14 cellular contexts compared by ENCODE assay signal in genomic region chr15:67746450-67746849, GRCh38.
DNase-seq lines count a peak whose midpoint lies in the region; ATAC-seq and FAIRE-seq lines count a peak whose summit lies in the region.
"Had no signal": no experiment of that assay in that cellular context is flagged by ENCODE, and none has a peak within 500 bp of the region (broad histone marks: within the 10 kb centered on the region; RNA-seq: fewer than 3 reads in every experiment).

No MANE protein-coding gene starts in this region.

- peak overlapping the region; percentile 36 for H3K9ac ChIP-seq in adipocyte (ENCODE audit: low read length)
- H3K9ac ChIP-seq in mucosa of stomach (ENCODE audit: low read length), result peak overlapping the region; percentile 23

- H3K4me1 ChIP-seq in adipocyte (ENCODE audit: control insufficient read depth, insufficient read depth, low read length) (peaks cover 28% of the 10 kb centered on the region), mucosa of stomach (ENCODE audit: control insufficient read depth, insufficient read depth, low read length) (peaks cover 4% of the 10 kb centered on the region)
- H3K4me1 ChIP-seq: tibial artery had no signal

- CTCF ChIA-PET in activated CD4-positive, alpha-beta T cell treated with anti-CD3 and anti-CD28 coated beads for 36 hours (lab: Charles Lee), result interaction anchor here (0.6 to 1.9 kb wide), 2 partner anchors 9 to 1168 kb away, joined by 5 to 6 read pairs; no protein-coding TSS in a partner anchor

- H3K27me3 ChIP-seq in adipocyte (replicated peaks; ENCODE audit: control insufficient read depth, insufficient read depth, low read length) (no peaks in the 10 kb centered on the region), mucosa of stomach (ENCODE audit: control insufficient read depth, insufficient read depth, low read length) (no peaks in the 10 kb centered on the region)
- H3K27me3 ChIP-seq: tibial artery had no signal

- H3K4me3 Mint-ChIP-seq in activated CD4-positive, alpha-beta T cell treated with anti-CD3 and anti-CD28 coated beads for 36 hours, result no peak overlapping the region
- H3K4me3 Mint-ChIP-seq: nephron progenitor cell had no signal

- FAIRE-seq in HTR-8/SVneo (lab: Jason Lieb, UNC), result peak; percentile 66
- FAIRE-seq: D721Med had no signal

- DNase-seq in activated CD4-positive, alpha-beta T cell treated with anti-CD3 and anti-CD28 coated beads for 36 hours, result peak; percentile 36
- no peak for DNase-seq in activated CD4-positive, alpha-beta T cell treated with anti-CD3 and anti-CD28 coated beads for 1 hour
- DNase-seq in HTR-8/SVneo (ENCODE audit: insufficient read length, low spot score) (no peak), adipocyte (ENCODE audit: low read depth) (no peak), GM19240 (ENCODE audit: insufficient read length, low spot score) (no peak)
- DNase-seq: 8988T, amygdala, kidney glomerular epithelial cell, nephron progenitor cell, tibial artery had no signal

- no peaks in the 10 kb centered on the region for H3K9me3 Mint-ChIP-seq in activated CD4-positive, alpha-beta T cell treated with anti-CD3 and anti-CD28 coated beads for 36 hours (ENCODE audit: low read depth)
- H3K9me3 Mint-ChIP-seq: nephron progenitor cell had no signal

- no peaks in the 10 kb centered on the region for H3K9me3 ChIP-seq in adipocyte (ENCODE audit: control insufficient read depth, low read length)
- no peaks in the 10 kb centered on the region for H3K9me3 ChIP-seq in mucosa of stomach (ENCODE audit: control insufficient read depth, low read length)
- H3K9me3 ChIP-seq: tibial artery had no signal

- POLR2A ChIA-PET in activated CD4-positive, alpha-beta T cell treated with anti-CD3 and anti-CD28 coated beads for 36 hours (lab: Charles Lee), result no interaction called here

- H3K36me3 Mint-ChIP-seq in activated CD4-positive, alpha-beta T cell treated with anti-CD3 and anti-CD28 coated beads for 36 hours (ENCODE audit: low read depth), result no peaks in the 10 kb centered on the region

- peak overlapping the region; percentile 78 for H3K27ac Mint-ChIP-seq in activated CD4-positive, alpha-beta T cell treated with anti-CD3 and anti-CD28 coated beads for 36 hours
- H3K27ac Mint-ChIP-seq: nephron progenitor cell had no signal

- H3K36me3 ChIP-seq in adipocyte (ENCODE audit: control insufficient read depth, insufficient read depth, low read length, severe bottlenecking) (no peaks in the 10 kb centered on the region), mucosa of stomach (ENCODE audit: control insufficient read depth, insufficient read depth, low read length) (no peaks in the 10 kb centered on the region)

- H3K4me3 ChIP-seq in adipocyte (ENCODE audit: low read length), result peak overlapping the region; percentile 53
- H3K4me3 ChIP-seq in mucosa of stomach (ENCODE audit: low read length), result no peak overlapping the region
- H3K4me3 ChIP-seq: tibial artery had no signal

- peak; percentile 66 for ATAC-seq in activated CD4-positive, alpha-beta T cell treated with anti-CD3 and anti-CD28 coated beads for 36 hours
- ATAC-seq in GM18858 (IDR thresholded peaks at IDR 0.05; ENCODE audit: unreplicated experiment) (no peak), HG03571 (IDR thresholded peaks at IDR 0.05; ENCODE audit: unreplicated experiment) (no peak)

- H3K27me3 Mint-ChIP-seq in activated CD4-positive, alpha-beta T cell treated with anti-CD3 and anti-CD28 coated beads for 36 hours, result no peaks in the 10 kb centered on the region

- H3K4me1 Mint-ChIP-seq in activated CD4-positive, alpha-beta T cell treated with anti-CD3 and anti-CD28 coated beads for 36 hours, result peaks cover 51% of the 10 kb centered on the region

- intact Hi-C loops in activated CD4-positive, alpha-beta T cell treated with anti-CD3 and anti-CD28 coated beads for 36 hours (cut with DNase I, micrococcal nuclease), result loop anchor here in 1 of 2 experiments (1.0 to 10.0 kb wide), 3 partner anchors 17 to 722 kb away; no protein-coding TSS in a partner anchor
